ENCODE assay signal across 16 cellular contexts in genomic region chr1:118254001-118254400, GRCh38.
DNase-seq lines count a peak whose midpoint lies in the region.
"Had no signal": no experiment of that assay in that cellular context is flagged by ENCODE, and none has a peak within 500 bp of the region (broad histone marks: within the 10 kb centered on the region; RNA-seq: fewer than 3 reads in every experiment).

No MANE protein-coding gene starts in this region.

- H3K4me1 ChIP-seq in SJCRH30, result peaks cover 74% of the 10 kb centered on the region

- H3K9me3 ChIP-seq in SJCRH30 (replicated peaks), result no peaks in the 10 kb centered on the region

- no peaks in the 10 kb centered on the region for H3K27me3 ChIP-seq in SJCRH30

- H3K4me3 ChIP-seq in SJCRH30, result no peak overlapping the region
- H3K4me3 ChIP-seq: GM23338 had no signal

- no peaks in the 10 kb centered on the region for H3K36me3 ChIP-seq in SJCRH30

- DNase-seq in NCI-H82 (lab: John Stamatoyannopoulos, UW) (peak; percentile 29), NCI-H82 treated with DMSO at 0.1 percent for 48 hours (lab: John Stamatoyannopoulos, UW; ENCODE audit: unreplicated experiment) (no peak), SJCRH30 (peak; percentile 45 to 84), myocyte (ENCODE audit: low read depth) (peak; percentile 3), iPS-NIHi11 (ENCODE audit: low spot score) (no peak), NCI-H1092 treated with DMSO at 0.1 percent for 48 hours (lab: John Stamatoyannopoulos, UW) (no peak)
- no peak for DNase-seq in activated CD4-positive, alpha-beta T cell treated with anti-CD3 and anti-CD28 coated beads, Interleukin-2, amount 50 U/mL, for 4 hours
- DNase-seq: ACHN; C1 segment of cervical spinal cord; Calu3; CD4-positive, alpha-beta T cell; DMS153; DMS79 treated with DMSO at 0.1 percent for 48 hours; H7 had no signal

- H3K27ac ChIP-seq in SJCRH30, result peak overlapping the region; percentile 76
- H3K27ac ChIP-seq: HL-60 had no signal

Comparison
In these comparisons a context has a peak if more than half of its experiments do, and no peak if none do; other contexts are left out.
1. DNase-seq: peak in NCI-H82 (single experiment), SJCRH30 (2 of 2) and myocyte (single experiment); none in NCI-H82 treated with DMSO at 0.1 percent for 48 hours (single experiment), iPS-NIHi11 (single experiment), NCI-H1092 treated with DMSO at 0.1 percent for 48 hours (single experiment) and activated CD4-positive, alpha-beta T cell treated with anti-CD3 and anti-CD28 coated beads, Interleukin-2, amount 50 U/mL, for 4 hours (0 of 2).